ENCODE assay signal across 16 cellular contexts in genomic region chr18:79897940-79898625, GRCh38. TPM values are rescaled to one million over a fixed set of nuclear protein-coding genes. Genes with fewer than 3 reads are reported as not detected.
A peak's percentile ranks its signal among the peaks of the same experiment; 100 is the strongest.
DNase-seq lines count a peak whose midpoint lies in the region; TF ChIP-seq lines count a peak whose summit lies in the region.
"Had no signal": no experiment of that assay in that cellular context is flagged by ENCODE, and none has a peak within 500 bp of the region (broad histone marks: within the 10 kb centered on the region; RNA-seq: fewer than 3 reads in every experiment).

No MANE protein-coding gene starts in this region.

- H3K4me3 ChIP-seq in thyroid gland (replicated peaks in 1 of 3): no peak overlapping the region

- H3K27ac Mint-ChIP-seq in activated CD4-positive, alpha-beta T cell treated with anti-CD3 and anti-CD28 coated beads, Interleukin-2, amount 10 ng/mL, durations not matched to agents 24 days and 14 days: no peak overlapping the region
- H3K27ac Mint-ChIP-seq in Calu3 (ENCODE audit: unreplicated experiment): peak overlapping the region; percentile 78
- peak overlapping the region; percentile 41 for H3K27ac Mint-ChIP-seq in endothelial cell (ENCODE audit: unreplicated experiment)
- H3K27ac Mint-ChIP-seq in progenitor cell of endocrine pancreas: peak overlapping the region; percentile 45

- BruUV-seq in Calu3 (replicated peaks; lab: Mats Ljungman, UMichigan): no TSS peak

- WGBS in thyroid gland, 2 donors: 97% methylated on average over 14 to 15 of the region's 15 CpGs

- H3K36me3 Mint-ChIP-seq in activated CD4-positive, alpha-beta T cell treated with anti-CD3 and anti-CD28 coated beads, Interleukin-2, amount 10 ng/mL, durations not matched to agents 24 days and 14 days (ENCODE audit: low read depth): peaks cover 31% of the 10 kb centered on the region
- H3K36me3 Mint-ChIP-seq in Calu3 (ENCODE audit: insufficient read depth, unreplicated experiment) (peaks cover 40% of the 10 kb centered on the region), endothelial cell (ENCODE audit: low read depth, unreplicated experiment) (peaks cover 33% of the 10 kb centered on the region), progenitor cell of endocrine pancreas (ENCODE audit: insufficient read depth) (peaks cover 48% of the 10 kb centered on the region)

- H3K9me3 Mint-ChIP-seq in activated CD4-positive, alpha-beta T cell treated with anti-CD3 and anti-CD28 coated beads, Interleukin-2, amount 10 ng/mL, durations not matched to agents 24 days and 14 days: peaks cover 40% of the 10 kb centered on the region
- H3K9me3 Mint-ChIP-seq in Calu3 (ENCODE audit: low read depth, unreplicated experiment) (peaks cover 16% of the 10 kb centered on the region), endothelial cell (ENCODE audit: unreplicated experiment) (peaks cover 39% of the 10 kb centered on the region), progenitor cell of endocrine pancreas (ENCODE audit: low read depth) (peaks cover 49% of the 10 kb centered on the region)

- H3K4me1 Mint-ChIP-seq in activated CD4-positive, alpha-beta T cell treated with anti-CD3 and anti-CD28 coated beads, Interleukin-2, amount 10 ng/mL, durations not matched to agents 24 days and 14 days: no peaks in the 10 kb centered on the region
- H3K4me1 Mint-ChIP-seq in Calu3 (ENCODE audit: low read depth, unreplicated experiment) (no peaks in the 10 kb centered on the region), endothelial cell (ENCODE audit: unreplicated experiment) (no peaks in the 10 kb centered on the region), progenitor cell of endocrine pancreas (ENCODE audit: low read depth) (no peaks in the 10 kb centered on the region)

- H3K4me3 Mint-ChIP-seq in activated CD4-positive, alpha-beta T cell treated with anti-CD3 and anti-CD28 coated beads, Interleukin-2, amount 10 ng/mL, durations not matched to agents 24 days and 14 days: no peak overlapping the region
- H3K4me3 Mint-ChIP-seq in Calu3 (ENCODE audit: low read depth, unreplicated experiment) (no peak overlapping the region), endothelial cell (ENCODE audit: unreplicated experiment) (no peak overlapping the region), progenitor cell of endocrine pancreas (ENCODE audit: low read depth) (no peak overlapping the region)

- H3K4me1 ChIP-seq in thyroid gland: no peaks in the 10 kb centered on the region

- H3K36me3 ChIP-seq in thyroid gland: peaks cover 8 to 9% of the 10 kb centered on the region in 2 donors

- peak; percentile 5 for DNase-seq in activated CD4-positive, alpha-beta T cell treated with anti-CD3 and anti-CD28 coated beads for 1 hour
- no peak for DNase-seq in activated CD4-positive, alpha-beta T cell treated with anti-CD3 and anti-CD28 coated beads, Interleukin-2, amount 10 ng/mL, durations not matched to agents 24 days and 14 days
- no peak for DNase-seq in Calu3
- DNase-seq in endothelial cell (ENCODE audit: low spot score): no peak
- DNase-seq in progenitor cell of endocrine pancreas (ENCODE audit: low spot score, unreplicated experiment): no peak
- no peak for DNase-seq in thyroid gland
- DNase-seq in stimulated activated naive CD4-positive, alpha-beta T cell treated with Interleukin-2 at 50 U/mL for 16 hours (lab: John Stamatoyannopoulos, UW): no peak
- DNase-seq in cerebellar nuclear complex (lab: John Stamatoyannopoulos, UW): no peak
- DNase-seq: AML-193, DMS79, NCI-H1417 treated with DMSO at 0.1 percent for 48 hours, NCI-H1930, NCI-H226, NCI-H526 had no signal

- no peak for TF ChIP-seq CTCF in Calu3 (IDR thresholded peaks at IDR 0.05; ENCODE audit: unreplicated experiment)
- TF ChIP-seq CTCF in endothelial cell (IDR thresholded peaks at IDR 0.05; ENCODE audit: unreplicated experiment): no peak
- no peak for TF ChIP-seq CTCF in progenitor cell of endocrine pancreas (IDR thresholded peaks at IDR 0.05; ENCODE audit: unreplicated experiment)
- TF ChIP-seq CTCF in thyroid gland (IDR thresholded peaks at IDR 0.05): no peak

- CTCF ChIA-PET in Calu3 (lab: Charles Lee): no interaction called here

- H3K9me3 ChIP-seq in thyroid gland: no peaks in the 10 kb centered on the region

- H3K27ac ChIP-seq in thyroid gland: no peak overlapping the region
- H3K27ac ChIP-seq: 22Rv1, C4-2B had no signal

- intact Hi-C loops in activated CD4-positive, alpha-beta T cell treated with anti-CD3 and anti-CD28 coated beads, Interleukin-2, amount 10 ng/mL, durations not matched to agents 24 days and 14 days (cut with micrococcal nuclease): loop anchor here (10.0 kb wide), 1 partner anchor 57 kb away; the partner anchor contains the start of gene SLC66A2
- intact Hi-C loops in Calu3 (cut with micrococcal nuclease; ENCODE audit: unreplicated experiment): no loop called here
- intact Hi-C loops in thyroid gland (cut with DNase I): no loop called here

- no peaks in the 10 kb centered on the region for H3K27me3 ChIP-seq in thyroid gland

- TF ChIP-seq POLR2A in thyroid gland (IDR thresholded peaks at IDR 0.05): no peak

- no peaks in the 10 kb centered on the region for H3K27me3 Mint-ChIP-seq in activated CD4-positive, alpha-beta T cell treated with anti-CD3 and anti-CD28 coated beads, Interleukin-2, amount 10 ng/mL, durations not matched to agents 24 days and 14 days
- H3K27me3 Mint-ChIP-seq in Calu3 (ENCODE audit: unreplicated experiment) (no peaks in the 10 kb centered on the region), endothelial cell (ENCODE audit: unreplicated experiment) (peaks cover 22% of the 10 kb centered on the region), progenitor cell of endocrine pancreas (no peaks in the 10 kb centered on the region)

RNA-seq across cellular contexts. Expression of gene SLC66A2, which starts 53.4 kb away (rescaled TPM):
- total RNA-seq in activated CD4-positive, alpha-beta T cell treated with anti-CD3 and anti-CD28 coated beads, Interleukin-2, amount 10 ng/mL, durations not matched to agents 24 days and 14 days: 45.6 and 46.5 TPM in 2 replicates
- 19.5 and 23.4 TPM in 2 replicates for total RNA-seq in Calu3 (2022)
- total RNA-seq in endothelial cell (ENCODE audit: unreplicated experiment): 31.8 TPM
- 31.0 and 31.6 TPM in 2 replicates for total RNA-seq in progenitor cell of endocrine pancreas
- total RNA-seq in thyroid gland: 100 to 1,000 TPM in 2 of 4 donors, 10 to 100 TPM in 2; 93.5 to 193 (median 100) TPM
